1 cellular context compared by ENCODE assay signal in the genomic region with DNA sequence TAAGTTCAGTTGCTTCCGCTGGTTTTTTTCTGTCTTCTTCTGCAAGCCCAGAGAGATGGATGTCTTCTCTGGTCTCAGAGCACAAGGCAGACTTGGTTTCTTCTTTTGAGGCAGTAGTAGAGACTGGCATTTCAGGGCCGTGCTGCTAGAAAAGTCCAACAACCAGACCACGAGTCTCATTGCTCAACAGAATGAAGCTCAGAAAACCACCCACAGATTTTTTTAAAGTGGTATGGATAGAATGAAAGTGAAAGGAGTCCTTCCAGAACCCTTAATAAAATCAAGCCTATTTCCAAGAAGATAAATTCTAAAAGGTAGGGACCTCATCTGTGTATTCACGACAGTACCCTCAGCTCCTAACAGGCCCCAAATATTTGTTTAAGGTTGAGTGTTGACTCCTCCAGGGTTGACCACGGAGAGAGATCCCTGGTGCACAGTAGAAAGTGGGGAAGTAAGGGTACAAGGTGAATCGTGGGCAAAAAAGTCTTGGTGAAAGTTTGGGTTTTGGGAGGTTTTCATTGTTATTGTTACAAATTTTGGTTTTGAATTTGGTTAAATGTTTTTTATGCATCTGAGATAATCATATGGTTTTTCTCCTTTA.
A peak's percentile ranks its signal among the peaks of the same experiment; 100 is the strongest.
TF ChIP-seq lines count a peak whose summit lies in the region.

No MANE protein-coding gene starts in this region.

TF ChIP-seq in GM12878, 131 proteins besides CTCF, POLR2A, EP300 and RAD21:
- TF ChIP-seq RUNX3 (IDR thresholded peaks at IDR 0.05; ENCODE audit: low read length): peak; percentile 34; the same call in 1 of the 2 replicates
- 0 out of 2 replicates have a peak, but pooled peaks have one; percentile 28 for TF ChIP-seq ZNF384 (IDR thresholded peaks at IDR 0.05; ENCODE audit: borderline replicate concordance, low read depth, low read length)
- no peak for TF ChIP-seq FOXM1 (IDR thresholded peaks at IDR 0.05; ENCODE audit: low read depth, low read length)
